1 cellular context compared by ENCODE assay signal in the genomic region with DNA sequence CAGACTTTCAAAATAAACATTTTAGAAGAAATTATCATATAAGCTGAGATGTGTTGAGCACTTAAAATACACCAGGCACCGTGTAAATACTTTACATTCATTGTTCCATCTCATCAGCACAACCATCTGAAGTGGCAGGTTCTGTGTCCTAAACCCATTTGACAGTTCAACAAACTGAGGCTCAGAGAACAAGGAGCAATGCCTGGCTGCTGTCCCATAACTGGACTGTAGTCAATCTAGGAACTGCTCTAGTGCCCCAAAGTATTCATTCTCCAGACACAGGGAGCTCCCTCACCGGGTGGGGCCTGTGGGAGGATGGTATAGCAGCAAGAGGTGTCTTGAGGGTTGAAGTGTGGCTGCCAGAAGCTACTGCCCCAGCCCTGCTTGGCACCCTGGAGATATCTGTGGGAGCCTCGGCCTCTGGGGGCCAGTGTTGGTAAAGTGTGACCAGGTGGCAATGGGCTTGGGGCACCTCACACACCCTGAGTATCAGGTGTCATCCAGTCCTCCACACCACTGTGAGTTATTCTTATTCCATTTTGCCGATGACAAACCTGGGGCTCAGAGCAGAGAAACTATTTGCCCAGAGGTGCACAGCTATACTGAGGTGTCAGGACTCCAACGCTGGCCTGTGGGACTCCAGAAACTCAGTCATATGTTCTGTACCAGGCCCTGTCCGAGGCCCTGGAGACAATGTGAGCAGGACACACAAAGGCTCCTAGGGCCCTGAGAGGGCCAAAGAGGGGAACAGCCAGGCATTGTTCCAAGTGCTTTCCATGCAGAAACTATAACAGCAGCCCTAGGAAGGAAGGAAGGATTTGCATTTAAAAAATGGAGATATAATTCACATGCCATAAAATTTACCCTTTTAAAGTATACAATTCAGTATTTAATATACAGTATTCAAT.
TF ChIP-seq lines count a peak whose summit lies in the region.

No MANE protein-coding gene starts in this region.

TF ChIP-seq in endothelial cell of umbilical vein, 7 proteins besides CTCF, POLR2A, EP300 and RAD21:
- TF ChIP-seq JUN (IDR thresholded peaks at IDR 0.05; ENCODE audit: borderline replicate concordance, insufficient read depth, insufficient read length, low read depth) (no peak), EZH2 (IDR thresholded peaks at IDR 0.05; ENCODE audit: borderline replicate concordance, low read depth, low read length, severe bottlenecking) (no peak), FOS (IDR thresholded peaks at IDR 0.05; ENCODE audit: borderline replicate concordance, insufficient read depth, low read length) (no peak)
TF ChIP-seq in endothelial cell of umbilical vein: peak in this region for 0.
